Comparison of ENCODE assay signal across 11 cellular contexts in the genomic region with DNA sequence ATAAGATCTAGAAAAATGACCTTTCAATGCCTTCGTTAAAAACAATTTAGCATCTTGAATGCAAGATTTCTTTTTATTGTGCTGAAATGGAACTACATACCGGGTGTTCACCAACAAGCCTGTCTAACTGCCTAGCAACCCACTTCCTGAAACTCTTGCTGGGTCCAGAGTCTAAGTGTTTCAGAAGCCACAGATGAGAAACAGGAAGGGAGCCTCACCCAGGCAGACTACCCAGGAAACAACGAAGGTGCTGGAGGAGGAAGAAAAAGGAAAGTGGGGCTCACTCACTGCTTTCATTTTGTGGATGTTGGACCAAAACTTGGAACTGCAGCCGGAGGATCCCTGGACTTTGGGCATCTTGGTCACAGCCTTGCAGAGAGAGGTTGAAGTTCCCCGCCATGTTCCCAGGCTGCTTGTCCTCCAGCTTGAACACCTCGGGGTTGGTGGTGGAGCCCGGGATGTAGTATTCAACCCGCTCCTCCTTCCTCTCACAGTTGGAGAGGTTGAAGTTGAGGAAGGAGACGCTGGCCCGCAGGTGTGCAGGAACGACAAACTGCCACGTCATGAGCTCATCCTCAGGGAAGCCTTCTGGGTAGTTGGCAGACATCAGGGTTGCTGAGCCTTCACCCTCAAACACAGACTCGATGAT. TPM values are rescaled to one million over a fixed set of nuclear protein-coding genes. Genes with fewer than 3 reads are reported as not detected.
DNase-seq lines count a peak whose midpoint lies in the region; ATAC-seq and TF ChIP-seq lines count a peak whose summit lies in the region.
"Had no signal": no experiment of that assay in that cellular context is flagged by ENCODE, and none has a peak within 500 bp of the region (broad histone marks: within the 10 kb centered on the region; RNA-seq: fewer than 3 reads in every experiment).

No MANE protein-coding gene starts in this region.

- no peaks in the 10 kb centered on the region for H3K9me3 Mint-ChIP-seq in activated naive CD4-positive, alpha-beta T cell treated with anti-CD3 and anti-CD28 coated beads, Interleukin-2, amount 50 U/mL, for 72 hours

- no peaks in the 10 kb centered on the region for H3K27me3 ChIP-seq in rectal smooth muscle tissue (ENCODE audit: control insufficient read depth, insufficient read depth, low read length)
- H3K27me3 ChIP-seq: cardiac muscle cell had no signal

- H3K9ac ChIP-seq in rectal smooth muscle tissue (ENCODE audit: low read length) = no peak overlapping the region

- TF ChIP-seq POLR2A in NB4 (IDR thresholded peaks at IDR 0.05; ENCODE audit: extremely low read depth, insufficient read length) = no peak

- peaks cover 6% of the 10 kb centered on the region for H3K4me1 ChIP-seq in rectal smooth muscle tissue (ENCODE audit: control insufficient read depth, insufficient read depth, low read length)

- H3K27ac Mint-ChIP-seq in activated naive CD4-positive, alpha-beta T cell treated with anti-CD3 and anti-CD28 coated beads, Interleukin-2, amount 50 U/mL, for 72 hours = peak overlapping the region; percentile 37 to 70

- no peak for TF ChIP-seq CTCF in NB4 (IDR thresholded peaks at IDR 0.05; ENCODE audit: low read depth, low read length)

- H3K36me3 ChIP-seq in rectal smooth muscle tissue (ENCODE audit: control insufficient read depth, insufficient read depth, low read length) = no peaks in the 10 kb centered on the region
- H3K36me3 ChIP-seq: cardiac muscle cell had no signal

- peak; percentile 14 to 40 for ATAC-seq in activated naive CD4-positive, alpha-beta T cell treated with anti-CD3 and anti-CD28 coated beads, Interleukin-2, amount 50 U/mL, for 72 hours
- no peak for ATAC-seq in GM19452 (IDR thresholded peaks at IDR 0.05; ENCODE audit: unreplicated experiment)

- peak overlapping the region; percentile 64 for H3K4me3 ChIP-seq in NB4 (ENCODE audit: low read depth, low read length)
- H3K4me3 ChIP-seq in rectal smooth muscle tissue (ENCODE audit: low read length) = peak overlapping the region; percentile 25
- H3K4me3 ChIP-seq: cardiac muscle cell had no signal

- DNase-seq in NK-92 treated with Interleukin-12 subunit alpha and Interleukin-12 subunit beta, amount 100 ng/mL, for 24 hours (lab: John Stamatoyannopoulos, UW) = peak; percentile 25
- DNase-seq in NK-92 (lab: John Stamatoyannopoulos, UW; ENCODE audit: unreplicated experiment) (no peak), NB4 (ENCODE audit: low read depth) (peak; percentile 90), AG20443 (ENCODE audit: low spot score) (no peak), DMS 273 (lab: John Stamatoyannopoulos, UW; ENCODE audit: unreplicated experiment) (no peak)
- no peak for DNase-seq in activated naive CD4-positive, alpha-beta T cell treated with anti-CD3 and anti-CD28 coated beads, Interleukin-2, amount 50 U/mL, for 72 hours (ENCODE audit: low spot score in 2 of 2)
- DNase-seq: kidney glomerular epithelial cell had no signal

- peaks cover 0 to 16% of the 10 kb centered on the region in 2 donors for H3K36me3 Mint-ChIP-seq in activated naive CD4-positive, alpha-beta T cell treated with anti-CD3 and anti-CD28 coated beads, Interleukin-2, amount 50 U/mL, for 72 hours

- H3K27ac ChIP-seq in rectal smooth muscle tissue (ENCODE audit: low read depth, low read length) = no peak overlapping the region
- H3K27ac ChIP-seq: 22Rv1, cardiac muscle cell had no signal

RNA-seq across cellular contexts. Expression of a gene that starts 35.9 kb away (rescaled TPM):
- total RNA-seq in activated naive CD4-positive, alpha-beta T cell treated with anti-CD3 and anti-CD28 coated beads, Interleukin-2, amount 50 U/mL, for 72 hours = 1 to 10 TPM in 1 of 2 donors, under 1 TPM in 1; 0.41 to 1.5 TPM

Comparison
In these comparisons a context has a peak if more than half of its experiments do, and no peak if none do; other contexts are left out.
1. DNase-seq: peak in NK-92 treated with Interleukin-12 subunit alpha and Interleukin-12 subunit beta, amount 100 ng/mL, for 24 hours (single experiment) and NB4 (single experiment); none in NK-92 (single experiment), activated naive CD4-positive, alpha-beta T cell treated with anti-CD3 and anti-CD28 coated beads, Interleukin-2, amount 50 U/mL, for 72 hours (0 of 2), AG20443 (single experiment) and DMS 273 (single experiment).